ENCODE assay signal across 8 cellular contexts in genomic region chr6:29792123-29793035, GRCh38. TPM values are rescaled to one million over a fixed set of nuclear protein-coding genes. Genes with fewer than 3 reads are reported as not detected.
A peak's percentile ranks its signal among the peaks of the same experiment; 100 is the strongest.
DNase-seq lines count a peak whose midpoint lies in the region.
"Had no signal": no experiment of that assay in that cellular context is flagged by ENCODE, and none has a peak within 500 bp of the region (broad histone marks: within the 10 kb centered on the region; RNA-seq: fewer than 3 reads in every experiment).

No MANE protein-coding gene starts in this region.

- DNase-seq in HAP-1 (ENCODE audit: low spot score in 2 of 2), result peak in 1 of 2 experiments; percentile 78
- DNase-seq in activated CD4-positive, alpha-beta T cell treated with anti-CD3 and anti-CD28 coated beads, Interleukin-2, amount 50 U/mL, for 4 hours, result peak; percentile 77 to 81
- peak; percentile 73 for DNase-seq in medulla oblongata (ENCODE audit: extremely low spot score)
- peak; percentile 34 to 69 (median 38) for DNase-seq in stimulated activated CD4-positive, alpha-beta T cell treated with anti-CD3 and anti-CD28 coated beads, TNF-alpha, amount 100 ng/mL, for 24 hours (ENCODE audit: low read depth in 3 of 3)
- DNase-seq in KG1 (lab: John Stamatoyannopoulos, UW), result no peak
- DNase-seq in HT-29 (ENCODE audit: low spot score), result no peak

- H3K27ac ChIP-seq in duodenal mucosa (ENCODE audit: low read depth, low read length), result no peak overlapping the region

- peak overlapping the region; percentile 36 for H3K4me3 ChIP-seq in HAP-1
- peak overlapping the region; percentile 68 to 80 for H3K4me3 ChIP-seq in duodenal mucosa (ENCODE audit: low read depth in 1 of 2, low read length in 2 of 2)

- H3K4me1 ChIP-seq in HAP-1 (no peaks in the 10 kb centered on the region; the same call in 1 of the 2 replicates), duodenal mucosa (ENCODE audit: control insufficient read depth in 1 of 2, insufficient read depth in 2 of 2, low read length in 2 of 2) (peaks cover 0 to 5% of the 10 kb centered on the region in 2 donors)

- H3K9ac ChIP-seq in duodenal mucosa (ENCODE audit: low read depth in 1 of 2, low read length in 2 of 2), result peak overlapping the region; percentile 63 to 81

- peaks cover 6% of the 10 kb centered on the region; the same call in 1 of the 2 replicates for H3K27me3 ChIP-seq in HAP-1 (ENCODE audit: low read depth)
- H3K27me3 ChIP-seq in duodenal mucosa (ENCODE audit: control insufficient read depth in 1 of 2, insufficient read depth in 2 of 2, low read length in 2 of 2), result peaks cover 9 to 10% of the 10 kb centered on the region in 2 donors

- H3K36me3 ChIP-seq in HAP-1 (replicated peaks) (no peaks in the 10 kb centered on the region), duodenal mucosa (ENCODE audit: control insufficient read depth in 1 of 2, insufficient read depth in 2 of 2, low read length in 2 of 2) (no peaks in the 10 kb centered on the region)

- H3K9me3 ChIP-seq in HAP-1 (no peaks in the 10 kb centered on the region), duodenal mucosa (ENCODE audit: control insufficient read depth in 1 of 2, low read length in 2 of 2) (no peaks in the 10 kb centered on the region)

- in situ Hi-C loops in HAP-1 (cut with MboI; ENCODE audit: low sequenced_read_pairs), result no loop called here

RNA-seq across cellular contexts. Expression of gene HLA-G, which starts 35.2 kb away (rescaled TPM):
- 0.56 TPM in 1 of 2 replicates, not detected in the other for total RNA-seq in HT-29 (2014; rRNA removed; shearing (Covaris generic))
- total RNA-seq: glomerular endothelial cell had no signal

Comparison
In these comparisons a context has a peak if more than half of its experiments do, and no peak if none do; other contexts are left out.
1. DNase-seq: peak in activated CD4-positive, alpha-beta T cell treated with anti-CD3 and anti-CD28 coated beads, Interleukin-2, amount 50 U/mL, for 4 hours (2 of 2), medulla oblongata (single experiment) and stimulated activated CD4-positive, alpha-beta T cell treated with anti-CD3 and anti-CD28 coated beads, TNF-alpha, amount 100 ng/mL, for 24 hours (3 of 3); none in KG1 (single experiment) and HT-29 (single experiment).